In the genomic region with DNA sequence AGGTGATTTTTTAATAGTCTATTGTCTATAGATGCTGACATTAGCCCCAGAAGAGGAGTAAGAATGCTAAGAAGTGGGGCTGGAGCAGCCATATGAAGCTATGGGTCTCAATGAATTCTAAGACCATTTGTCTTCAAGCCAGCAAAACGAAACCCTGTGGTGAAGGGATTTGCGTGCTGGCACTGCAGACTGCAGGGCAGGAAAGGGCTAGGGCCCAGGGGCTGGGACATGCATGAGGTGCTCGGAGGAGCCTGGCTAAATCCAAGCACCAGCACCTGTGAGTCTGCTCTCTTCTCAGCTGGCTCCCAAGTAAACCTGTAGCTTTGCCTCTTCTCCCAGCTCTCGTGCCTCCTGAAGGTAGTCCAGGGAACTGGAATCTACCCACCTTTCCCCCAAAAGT, we compare ENCODE assay signal across 14 cellular contexts. TPM values are rescaled to one million over a fixed set of nuclear protein-coding genes. Genes with fewer than 3 reads are reported as not detected.
A peak's percentile ranks its signal among the peaks of the same experiment; 100 is the strongest.
DNase-seq lines count a peak whose midpoint lies in the region; ATAC-seq and TF ChIP-seq lines count a peak whose summit lies in the region.
"Had no signal": no experiment of that assay in that cellular context is flagged by ENCODE, and none has a peak within 500 bp of the region (broad histone marks: within the 10 kb centered on the region; RNA-seq: fewer than 3 reads in every experiment).

No MANE protein-coding gene starts in this region.

- H3K36me3 ChIP-seq in neutrophil (peaks cover 64% of the 10 kb centered on the region), testis (ENCODE audit: low read depth, missing control alignments) (no peaks in the 10 kb centered on the region)

- peak overlapping the region in 49 of 59 donors; percentile 6 to 96 (median 88) for H3K27ac ChIP-seq in dorsolateral prefrontal cortex
- peak overlapping the region; percentile 99 for H3K27ac ChIP-seq in neutrophil
- peak overlapping the region in 1 of 2 donors; percentile 36 for H3K27ac ChIP-seq in testis

- peak overlapping the region in 3 of 59 donors; percentile 85 to 97 (median 89) for H3K4me3 ChIP-seq in dorsolateral prefrontal cortex
- H3K4me3 ChIP-seq in neutrophil (ENCODE audit: low read depth in 1 of 2, low read length in 1 of 2): no peak overlapping the region
- H3K4me3 ChIP-seq in testis: no peak overlapping the region

- no peak for TF ChIP-seq POLR2A in testis (IDR thresholded peaks at IDR 0.05)

- TF ChIP-seq CTCF in dorsolateral prefrontal cortex (IDR thresholded peaks at IDR 0.05 in 54 of 56, conservative IDR thresholded peaks at IDR 0.05 in 2 of 56; ENCODE audit: low read depth in 1 of 56, partially characterized antibody in 56 of 56) (no peak), neutrophil (IDR thresholded peaks at IDR 0.05) (no peak), testis (IDR thresholded peaks at IDR 0.05) (no peak)

- H3K27me3 ChIP-seq in dorsolateral prefrontal cortex (no peaks in the 10 kb centered on the region), neutrophil (no peaks in the 10 kb centered on the region), testis (no peaks in the 10 kb centered on the region)
- H3K27me3 ChIP-seq: upper lobe of right lung had no signal

- peak; percentile 11 for DNase-seq in NCI-H82 (lab: John Stamatoyannopoulos, UW)
- DNase-seq in NCI-H82 treated with DMSO at 0.1 percent for 48 hours (lab: John Stamatoyannopoulos, UW; ENCODE audit: unreplicated experiment): no peak
- peak; percentile 3 for DNase-seq in NCI-H69 (lab: John Stamatoyannopoulos, UW)
- no peak for DNase-seq in dorsolateral prefrontal cortex
- no peak for DNase-seq in testis
- DNase-seq: 8988T, Calu3, NCI-H1417 treated with DMSO at 0.1 percent for 48 hours, NCI-H446 treated with DMSO at 0.1 percent for 48 hours, RPMI8226, upper lobe of right lung had no signal

- WGBS in testis, 2 donors: 90 to 94% methylated on average over 4 of the region's 4 CpGs

- ATAC-seq in GM19351 (IDR thresholded peaks at IDR 0.05; ENCODE audit: unreplicated experiment): no peak
- no peak for ATAC-seq in HG02588 (IDR thresholded peaks at IDR 0.05; ENCODE audit: unreplicated experiment)
- ATAC-seq: upper lobe of right lung had no signal

- H3K9me3 ChIP-seq in neutrophil: no peaks in the 10 kb centered on the region
- H3K9me3 ChIP-seq in testis: no peaks in the 10 kb centered on the region
- H3K9me3 ChIP-seq: upper lobe of right lung had no signal

- intact Hi-C loops in dorsolateral prefrontal cortex (cut with DNase I) (no loop called here), testis (cut with DNase I; ENCODE audit: low total_unique reads) (no loop called here)

- H3K4me1 ChIP-seq in neutrophil (ENCODE audit: control insufficient read depth in 1 of 2, insufficient read depth in 1 of 2, low read depth in 1 of 2, low read length in 1 of 2) (peaks cover 49 to 54% of the 10 kb centered on the region in 2 experiments), testis (no peaks in the 10 kb centered on the region)

RNA-seq across cellular contexts. Expression of gene NDST2, which starts 1.3 kb away (rescaled TPM):
- total RNA-seq in dorsolateral prefrontal cortex: 10 to 100 TPM; 22.9 to 57.3 (median 34.5) TPM
- 10 to 100 TPM; 46.7 to 60.9 TPM for total RNA-seq in testis
- polyA plus RNA-seq in testis (ENCODE audit: insufficient read depth, low read depth, low replicate concordance): 37.2 TPM

RNA-seq across cellular contexts. Expression of gene ZSWIM8, which starts 27.3 kb away (rescaled TPM):
- total RNA-seq in dorsolateral prefrontal cortex (100 to 1,000 TPM in 114 of 120 experiments, 10 to 100 TPM in 6; 83.0 to 208 (median 131) TPM), testis (100 to 1,000 TPM; 192 to 289 TPM)
- 204 TPM for polyA plus RNA-seq in testis (ENCODE audit: insufficient read depth, low read depth, low replicate concordance)

RNA-seq across cellular contexts. Expression of gene CHCHD1, which starts 30.8 kb away (rescaled TPM):
- total RNA-seq in dorsolateral prefrontal cortex: 10 to 100 TPM; 10.3 to 24.7 (median 16.6) TPM
- 10 to 100 TPM; 27.9 to 31.3 TPM for total RNA-seq in testis
- 37.4 TPM for polyA plus RNA-seq in testis (ENCODE audit: insufficient read depth, low read depth, low replicate concordance)

Comparison
In these comparisons a context has a peak if more than half of its experiments do, and no peak if none do; other contexts are left out.
1. DNase-seq: peak in NCI-H82 (single experiment) and NCI-H69 (single experiment); none in NCI-H82 treated with DMSO at 0.1 percent for 48 hours (single experiment), dorsolateral prefrontal cortex (0 of 10) and testis (single experiment).